ENCODE assay signal across 8 cellular contexts in genomic region chr7:87219545-87220025, GRCh38. TPM values are rescaled to one million over a fixed set of nuclear protein-coding genes. Genes with fewer than 3 reads are reported as not detected.
DNase-seq lines count a peak whose midpoint lies in the region; ATAC-seq and TF ChIP-seq lines count a peak whose summit lies in the region.

TSS of gene TMEM243 (minus strand) at chr7:87219732. CDS start at chr7:87219503, 229 bp downstream.

- H3K36me3 Mint-ChIP-seq in T-helper 17 cell (ENCODE audit: low read depth) = peaks cover 4% of the 10 kb centered on the region

- H4K20me1 ChIP-seq in GM23248 (ENCODE audit: insufficient read depth) = no peaks in the 10 kb centered on the region

- no peaks in the 10 kb centered on the region for H3K9me2 ChIP-seq in GM23248 (ENCODE audit: insufficient read depth)

- H3K4me3 ChIP-seq in GM06990 (replicated peaks; ENCODE audit: low read depth, low read length) (peak within 1 kb of the TSS; percentile 85), GM23248 (peak within 1 kb of the TSS; percentile 99), right cardiac atrium (ENCODE audit: low read length) (peak within 1 kb of the TSS; percentile 83)

- TF ChIP-seq CTCF in GM06990 (IDR thresholded peaks at IDR 0.05; ENCODE audit: insufficient read depth, low read length, poor library complexity, severe bottlenecking) = peak; percentile 61

- H3K4me1 Mint-ChIP-seq in T-helper 17 cell = peaks cover 40% of the 10 kb centered on the region

- H3K27me3 ChIP-seq in GM06990 (replicated peaks; ENCODE audit: control insufficient read depth, insufficient read depth, low read length) (no peaks in the 10 kb centered on the region; the same call in 1 of the 2 replicates), GM23248 (replicated peaks; ENCODE audit: insufficient read depth) (no peaks in the 10 kb centered on the region), right cardiac atrium (ENCODE audit: control insufficient read depth, insufficient read depth) (no peaks in the 10 kb centered on the region)

- no peaks in the 10 kb centered on the region for H3K27me3 Mint-ChIP-seq in T-helper 17 cell

- H3K4me2 ChIP-seq in GM23248 (ENCODE audit: unreplicated experiment) = peak within 1 kb of the TSS; percentile 94

- H3K27ac ChIP-seq in GM23248 = peak within 1 kb of the TSS; percentile 91
- H3K27ac ChIP-seq in right cardiac atrium (ENCODE audit: low read length) = peak within 1 kb of the TSS; percentile 79

- H3K36me3 ChIP-seq in GM06990 (ENCODE audit: control insufficient read depth, insufficient read depth, low read length) = no peaks in the 10 kb centered on the region; the same call in 1 of the 2 replicates
- H3K36me3 ChIP-seq in GM23248 (ENCODE audit: low read depth) = no peaks in the 10 kb centered on the region

- 0 to 2% methylated on average over 37 to 41 of the region's 41 CpGs for WGBS in GM23248 (ENCODE audit: low coverage in 1 of 2, low lambda C conversion rate in 2 of 2, missing lambda C conversion rate in 2 of 2), 2 experiments
- WGBS in right cardiac atrium = under 1% methylated on average over 41 of the region's 41 CpGs

- peak within 1 kb of the TSS; percentile 99 for H3K27ac Mint-ChIP-seq in T-helper 17 cell

- intact Hi-C loops in right cardiac atrium (cut with DNase I) = loop anchor here in 3 of 4 donors (10.0 kb wide), 1 partner anchor 55 kb away; no protein-coding TSS in a partner anchor

- H3K9me3 ChIP-seq in GM23248 (ENCODE audit: low read depth) (no peaks in the 10 kb centered on the region), T-helper 17 cell (ENCODE audit: control insufficient read depth, low read length, poor library complexity, severe bottlenecking) (no peaks in the 10 kb centered on the region), right cardiac atrium (ENCODE audit: control insufficient read depth, low read length) (no peaks in the 10 kb centered on the region)

- H2AFZ ChIP-seq in GM23248 = peak within 1 kb of the TSS; percentile 89

- peak; percentile 75 for ATAC-seq in T-helper 17 cell
- peak; percentile 91 to 94 for ATAC-seq in right cardiac atrium

- peaks cover 13% of the 10 kb centered on the region; the same call in 1 of the 2 replicates for H3F3A ChIP-seq in GM23248 (ENCODE audit: insufficient read depth)

- peak within 1 kb of the TSS; percentile 99 for H3K4me3 Mint-ChIP-seq in T-helper 17 cell

- in situ Hi-C loops in GM23248 (cut with MboI) = no loop called here

- peak; percentile 93 for DNase-seq in GM06990 (ENCODE audit: extremely low read depth, insufficient read length)
- peak; percentile 89 for DNase-seq in GM23248
- DNase-seq in Kasumi-1 (lab: John Stamatoyannopoulos, UW) = peak; percentile 72 to 78
- DNase-seq in T-helper 17 cell = peak; percentile 74 to 81 (median 79)
- peak in 44 of 56 donors; percentile 9 to 70 (median 52) for DNase-seq in amygdala (lab: John Stamatoyannopoulos, UW)
- DNase-seq in right cardiac atrium = peak; percentile 84 to 94 (median 93)
- DNase-seq in retina = peak; percentile 79
- no peak for DNase-seq in inferior parietal cortex (ENCODE audit: extremely low spot score)

- peak within 1 kb of the TSS; percentile 99 for H3K9ac ChIP-seq in GM23248

- peaks cover 24% of the 10 kb centered on the region for H3K4me1 ChIP-seq in GM23248 (ENCODE audit: insufficient read depth)
- H3K4me1 ChIP-seq in right cardiac atrium (ENCODE audit: control insufficient read depth, insufficient read depth, low read length) = peaks cover 2% of the 10 kb centered on the region

- H3K79me2 ChIP-seq in GM23248 (ENCODE audit: insufficient read depth) = peaks cover 62% of the 10 kb centered on the region

RNA-seq across cellular contexts. Expression of gene TMEM243, which starts in this region (rescaled TPM):
- 52.7 and 61.7 TPM in 2 replicates for total RNA-seq in GM23248 (2014; rRNA removed; shearing (Covaris generic))
- polyA plus RNA-seq in GM23248 (2016; fragmentation: Nextera tagmentation; extraction: Ambion mirVana) (68.1 and 76.9 TPM in 2 replicates), right cardiac atrium (11.2 TPM)
- total RNA-seq in T-helper 17 cell (100 to 1,000 TPM in 1 of 2 donors, 10 to 100 TPM in 1; 96.5 to 123 TPM), right cardiac atrium (10 to 100 TPM in 1 of 4 donors, 1 to 10 TPM in 3; 7.1 to 10.8 (median 8.7) TPM)
